ENCODE assay signal across 28 cellular contexts in genomic region chr9:4700932-4701331, GRCh38. TPM values are rescaled to one million over a fixed set of nuclear protein-coding genes. Genes with fewer than 3 reads are reported as not detected.
"Had no signal": no experiment of that assay in that cellular context is flagged by ENCODE, and none has a peak within 500 bp of the region (broad histone marks: within the 10 kb centered on the region; RNA-seq: fewer than 3 reads in every experiment).

No MANE protein-coding gene starts in this region.

- H3K27me3 ChIP-seq: body of pancreas, colonic mucosa, gastroesophageal sphincter, hepatocyte, right atrium auricular region, tibial nerve had no signal

- H3K27me3 Mint-ChIP-seq: activated CD4-positive, alpha-beta memory T cell treated with anti-CD3 and anti-CD28 coated beads for 36 hours; activated CD4-positive, alpha-beta T cell treated with anti-CD3 and anti-CD28 coated beads, Interleukin-2, amount 10 ng/mL, durations not matched to agents 24 days and 14 days; activated T-cell treated with anti-CD3 and anti-CD28 coated beads, Interleukin-2, amount 50 U/mL, for 24 hours; naive thymus-derived CD8-positive, alpha-beta T cell; T-cell had no signal

- ATAC-seq: activated CD4-positive, CD25-positive, alpha-beta regulatory T cell treated with anti-CD3 and anti-CD28 coated beads, Interleukin-2, amount 50 U/mL, for 24 hours; activated naive CD4-positive, alpha-beta T cell treated with anti-CD3 and anti-CD28 coated beads, Interleukin-2, amount 50 U/mL, for 72 hours; body of pancreas; gastroesophageal sphincter; left colon; naive thymus-derived CD8-positive, alpha-beta T cell; T-cell had no signal

- H3K9me3 Mint-ChIP-seq: activated CD4-positive, alpha-beta memory T cell treated with anti-CD3 and anti-CD28 coated beads for 36 hours; activated CD4-positive, alpha-beta T cell treated with anti-CD3 and anti-CD28 coated beads, Interleukin-2, amount 10 ng/mL, durations not matched to agents 24 days and 14 days; activated naive CD4-positive, alpha-beta T cell treated with anti-CD3 and anti-CD28 coated beads, Interleukin-2, amount 50 U/mL, for 72 hours; activated T-cell treated with anti-CD3 and anti-CD28 coated beads, Interleukin-2, amount 50 U/mL, for 24 hours; mesothelial cell of epicardium; naive thymus-derived CD8-positive, alpha-beta T cell; T-cell; T-helper 2 cell treated with Interferon-gamma antibody and Interleukin-4, amounts not matched to agents 5 μg/mL and 100 μg/mL, for 36 hours had no signal

- H3K4me3 ChIP-seq: body of pancreas, colonic mucosa, gastroesophageal sphincter, hepatocyte, right atrium auricular region, smooth muscle cell, tibial nerve had no signal

- DNase-seq: activated CD4-positive, alpha-beta memory T cell treated with anti-CD3 and anti-CD28 coated beads for 36 hours; activated CD4-positive, alpha-beta T cell treated with anti-CD3 and anti-CD28 coated beads, Interleukin-2, amount 10 ng/mL, durations not matched to agents 24 days and 14 days; activated CD8-positive, alpha-beta memory T cell treated with anti-CD3 and anti-CD28 coated beads, Interleukin-2, amount 50 U/mL, for 48 hours; activated gamma-delta T cell treated with Interleukin-2 at 50 U/mL for 16 hours; activated T-cell treated with anti-CD3 and anti-CD28 coated beads, Interleukin-2, amount 50 U/mL, for 24 hours; anterior cingulate cortex; body of pancreas; cerebellar nuclear complex; colonic mucosa; effector CD8-positive, alpha-beta T cell; kidney; left colon; mammary epithelial cell; naive thymus-derived CD8-positive, alpha-beta T cell; stimulated activated CD4-positive, alpha-beta T cell treated with anti-CD3 and anti-CD28 coated beads, Interleukin-15, amount 100 ng/mL, for 24 hours; stimulated activated CD4-positive, alpha-beta T cell treated with anti-CD3 and anti-CD28 coated beads, Interleukin-2, amount 100 ng/mL, for 24 hours; stimulated activated naive CD4-positive, alpha-beta T cell; T-cell; WERI-Rb-1 had no signal

- H3K4me1 ChIP-seq: colonic mucosa, right atrium auricular region had no signal

- H3K4me3 Mint-ChIP-seq: activated CD4-positive, alpha-beta memory T cell treated with anti-CD3 and anti-CD28 coated beads for 36 hours; activated CD4-positive, alpha-beta T cell treated with anti-CD3 and anti-CD28 coated beads, Interleukin-2, amount 10 ng/mL, durations not matched to agents 24 days and 14 days; activated T-cell treated with anti-CD3 and anti-CD28 coated beads, Interleukin-2, amount 50 U/mL, for 24 hours; mesothelial cell of epicardium; naive thymus-derived CD8-positive, alpha-beta T cell; T-cell; T-helper 2 cell treated with Interferon-gamma antibody and Interleukin-4, amounts not matched to agents 5 μg/mL and 100 μg/mL, for 36 hours had no signal

- H3K27ac ChIP-seq: colonic mucosa, gastroesophageal sphincter, right atrium auricular region, tibial nerve, WERI-Rb-1 had no signal

- H3K9me3 ChIP-seq: body of pancreas, colonic mucosa, gastroesophageal sphincter, right atrium auricular region, tibial nerve had no signal

- H3K27ac Mint-ChIP-seq: activated CD4-positive, alpha-beta memory T cell treated with anti-CD3 and anti-CD28 coated beads for 36 hours; activated CD4-positive, alpha-beta T cell treated with anti-CD3 and anti-CD28 coated beads, Interleukin-2, amount 10 ng/mL, durations not matched to agents 24 days and 14 days; activated naive CD4-positive, alpha-beta T cell treated with anti-CD3 and anti-CD28 coated beads, Interleukin-2, amount 50 U/mL, for 72 hours; activated T-cell treated with anti-CD3 and anti-CD28 coated beads, Interleukin-2, amount 50 U/mL, for 24 hours; T-helper 2 cell treated with Interferon-gamma antibody and Interleukin-4, amounts not matched to agents 5 μg/mL and 100 μg/mL, for 36 hours had no signal

RNA-seq across cellular contexts. Expression of gene SPATA6L, which starts 34.7 kb away (rescaled TPM):
- total RNA-seq: activated CD4-positive, alpha-beta T cell treated with anti-CD3 and anti-CD28 coated beads, Interleukin-2, amount 10 ng/mL, durations not matched to agents 24 days and 14 days had no signal
